1 cellular context compared by ENCODE assay signal in genomic region chr17:64008830-64009229, GRCh38.
TF ChIP-seq lines count a peak whose summit lies in the region.

No MANE protein-coding gene starts in this region.

TF ChIP-seq in K562, 482 proteins besides CTCF, POLR2A, EP300 and RAD21:
- TF ChIP-seq ZKSCAN1 (IDR thresholded peaks at IDR 0.05; ENCODE audit: low read depth, low read length) (peak; percentile 90), HNRNPL (IDR thresholded peaks at IDR 0.05; ENCODE audit: low read depth, low read length) (no peak), DIDO1 (tag; IDR thresholded peaks at IDR 0.05; ENCODE audit: low read depth) (no peak), POLR2G (IDR thresholded peaks at IDR 0.05; ENCODE audit: low read depth, low read length) (no peak), HOMEZ (CRISPR knock-in tag; IDR thresholded peaks at IDR 0.05) (no peak), KLF10 (CRISPR knock-in tag; IDR thresholded peaks at IDR 0.05) (no peak)
